Comparison of ENCODE assay signal across 12 cellular contexts in genomic region chr3:69090021-69090420, GRCh38. TPM values are rescaled to one million over a fixed set of nuclear protein-coding genes. Genes with fewer than 3 reads are reported as not detected.
A peak's percentile ranks its signal among the peaks of the same experiment; 100 is the strongest.
DNase-seq lines count a peak whose midpoint lies in the region; ATAC-seq lines count a peak whose summit lies in the region.
"Had no signal": no experiment of that assay in that cellular context is flagged by ENCODE, and none has a peak within 500 bp of the region (broad histone marks: within the 10 kb centered on the region; RNA-seq: fewer than 3 reads in every experiment).

No MANE protein-coding gene starts in this region.

- H3K36me3 ChIP-seq in ACC112 (ENCODE audit: insufficient read depth, low read length) (peaks cover 10% of the 10 kb centered on the region; the same call in 1 of the 2 replicates), muscle layer of duodenum (ENCODE audit: control insufficient read depth in 1 of 2, insufficient read depth in 2 of 2, low read length in 2 of 2) (peaks cover 3% of the 10 kb centered on the region in 2 donors), SJCRH30 (no peaks in the 10 kb centered on the region)

- no peaks in the 10 kb centered on the region for H3K27me3 ChIP-seq in ACC112 (ENCODE audit: insufficient read depth, low read length)
- H3K27me3 ChIP-seq in muscle layer of duodenum (ENCODE audit: low read depth, low read length) = no peaks in the 10 kb centered on the region
- H3K27me3 ChIP-seq in SJCRH30 = no peaks in the 10 kb centered on the region

- H3K27ac ChIP-seq in ACC112 (ENCODE audit: low read depth, low read length) = peak overlapping the region; percentile 64
- peak overlapping the region; percentile 18 for H3K27ac ChIP-seq in caudate nucleus (ENCODE audit: low read depth, low read length)
- H3K27ac ChIP-seq in muscle layer of duodenum (ENCODE audit: low read length) = peak overlapping the region; percentile 61
- no peak overlapping the region for H3K27ac ChIP-seq in SJCRH30

- peaks cover 71% of the 10 kb centered on the region for H3K4me1 ChIP-seq in ACC112 (ENCODE audit: control insufficient read depth, insufficient read depth, low read length, unreplicated experiment)
- peaks cover 53 to 88% of the 10 kb centered on the region in 2 donors for H3K4me1 ChIP-seq in muscle layer of duodenum (ENCODE audit: control insufficient read depth in 1 of 2, insufficient read depth in 2 of 2, low read length in 2 of 2)
- H3K4me1 ChIP-seq in SJCRH30 = peaks cover 8% of the 10 kb centered on the region; the same call in 1 of the 2 replicates

- peak overlapping the region; percentile 49 for H3K4me3 ChIP-seq in ACC112 (ENCODE audit: low read depth, low read length)
- H3K4me3 ChIP-seq in muscle layer of duodenum (ENCODE audit: low read depth in 1 of 2, low read length in 2 of 2) = no peak overlapping the region
- no peak overlapping the region for H3K4me3 ChIP-seq in SJCRH30

- ATAC-seq in HG02623 (IDR thresholded peaks at IDR 0.05; ENCODE audit: unreplicated experiment) = no peak

- H3K79me2 ChIP-seq in ACC112 (ENCODE audit: control insufficient read depth, insufficient read depth, low read length, unreplicated experiment) = peaks cover 92% of the 10 kb centered on the region

- DNase-seq in HT1080 (ENCODE audit: low read depth) (peak; percentile 66), caudate nucleus (lab: John Stamatoyannopoulos, UW) (peak in 1 of 61 donors; percentile 49), activated gamma-delta T cell treated with Interleukin-2 at 50 U/mL for 16 hours (no peak), SJCRH30 (no peak), G401 (ENCODE audit: low spot score) (no peak)
- DNase-seq: activated CD8-positive, alpha-beta memory T cell treated with anti-CD3 and anti-CD28 coated beads, Interleukin-2, amount 50 U/mL, for 4 hours; GF-D8; NCI-H2029 had no signal

- H3K9me3 ChIP-seq in muscle layer of duodenum (ENCODE audit: control insufficient read depth in 1 of 2, low read length in 2 of 2) (no peaks in the 10 kb centered on the region), SJCRH30 (replicated peaks) (no peaks in the 10 kb centered on the region)

- no peak overlapping the region for H2AFZ ChIP-seq in ACC112 (ENCODE audit: low read length, unreplicated experiment)

- in situ Hi-C loops in G401 (cut with HindIII; ENCODE audit: low sequenced_read_pairs) = no loop called here

RNA-seq across cellular contexts. Expression of gene ARL6IP5, which starts 5.3 kb away (rescaled TPM):
- 30.1 and 43.5 TPM in 2 replicates for total RNA-seq in HT1080 (2014; rRNA removed; shearing (Covaris generic))
- polyA plus RNA-seq in HT1080 (2015; cell fraction: cytosol; rRNA removed) = 70.7 and 73.8 TPM in 2 replicates
- 46.9 and 53.4 TPM in 2 replicates for polyA plus RNA-seq in HT1080 (2015; cell fraction: nucleus; rRNA removed)
- 29.4 and 30.5 TPM in 2 replicates for total RNA-seq in SJCRH30 (2014; rRNA removed; shearing (Covaris generic))
- 75.9 and 93.3 TPM in 2 replicates for total RNA-seq in G401 (2014; rRNA removed; shearing (Covaris generic))

RNA-seq across cellular contexts. Expression of gene UBA3, which starts 9.9 kb away (rescaled TPM):
- 55.5 and 55.9 TPM in 2 replicates for total RNA-seq in HT1080 (2014; rRNA removed; shearing (Covaris generic))
- 58.2 and 62.7 TPM in 2 replicates for polyA plus RNA-seq in HT1080 (2015; cell fraction: cytosol; rRNA removed)
- polyA plus RNA-seq in HT1080 (2015; cell fraction: nucleus; rRNA removed) = 105 and 111 TPM in 2 replicates
- 41.0 and 48.4 TPM in 2 replicates for total RNA-seq in SJCRH30 (2014; rRNA removed; shearing (Covaris generic))
- total RNA-seq in G401 (2014; rRNA removed; shearing (Covaris generic)) = 71.4 and 77.6 TPM in 2 replicates

RNA-seq across cellular contexts. Expression of gene LMOD3, which starts 32.4 kb away (rescaled TPM):
- 0.19 TPM in 1 of 2 replicates, not detected in the other for total RNA-seq in HT1080 (2014; rRNA removed; shearing (Covaris generic))
- 0.01 and 0.07 TPM in 2 replicates for polyA plus RNA-seq in HT1080 (2015; cell fraction: cytosol; rRNA removed)
- not detected in 2 replicates for polyA plus RNA-seq in HT1080 (2015; cell fraction: nucleus; rRNA removed)
- total RNA-seq in SJCRH30 (2014; rRNA removed; shearing (Covaris generic)) = 0.66 and 1.0 TPM in 2 replicates
- total RNA-seq in G401 (2014; rRNA removed; shearing (Covaris generic)) = not detected in 2 replicates
- total RNA-seq: subcutaneous adipose tissue had no signal

RNA-seq across cellular contexts. Expression of gene TMF1, which starts 37.9 kb away (rescaled TPM):
- 9.7 and 12.0 TPM in 2 replicates for total RNA-seq in HT1080 (2014; rRNA removed; shearing (Covaris generic))
- polyA plus RNA-seq in HT1080 (2015; cell fraction: cytosol; rRNA removed) = 9.2 and 11.3 TPM in 2 replicates
- 18.7 and 21.2 TPM in 2 replicates for polyA plus RNA-seq in HT1080 (2015; cell fraction: nucleus; rRNA removed)
- 9.5 and 12.7 TPM in 2 replicates for total RNA-seq in SJCRH30 (2014; rRNA removed; shearing (Covaris generic))
- total RNA-seq in G401 (2014; rRNA removed; shearing (Covaris generic)) = 3.3 and 7.5 TPM in 2 replicates
